1 cellular context compared by ENCODE assay signal in the genomic region with DNA sequence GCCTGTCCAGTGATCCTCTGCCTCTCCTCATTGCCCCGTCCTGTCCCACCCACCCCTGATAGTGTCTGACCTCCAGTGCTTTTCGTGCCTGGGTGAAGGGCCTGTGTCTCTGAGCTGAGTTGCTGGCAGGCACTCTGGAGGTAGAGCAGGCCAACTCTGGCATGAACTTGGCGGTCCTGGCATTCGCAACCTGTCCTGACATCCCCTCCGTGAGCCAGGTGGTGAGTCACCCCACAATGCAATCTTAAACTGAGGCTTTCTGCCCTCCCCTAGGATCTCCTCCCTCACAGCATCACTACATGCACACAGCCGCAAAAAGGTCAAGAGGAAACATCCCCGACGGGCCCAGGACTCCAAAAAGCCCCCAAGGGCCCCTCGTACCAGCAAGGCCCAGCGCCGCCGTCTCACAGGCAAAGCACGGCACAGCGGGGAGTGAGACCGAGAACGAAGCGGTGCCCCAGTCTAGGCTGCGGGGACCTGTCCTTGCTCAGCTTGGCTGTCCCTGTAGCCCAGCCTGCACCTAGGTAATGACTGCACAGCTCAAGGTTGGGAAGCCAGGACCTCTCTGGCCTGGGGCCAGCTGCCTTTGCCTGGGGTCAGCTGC.
TF ChIP-seq lines count a peak whose summit lies in the region.

No MANE protein-coding gene starts in this region.

TF ChIP-seq in HEK293T, 16 proteins besides CTCF, POLR2A, EP300 and RAD21:
- no peak for TF ChIP-seq FOXA1 (IDR thresholded peaks at IDR 0.05)
- TF ChIP-seq SP1 (IDR thresholded peaks at IDR 0.05), result no peak
- no peak for TF ChIP-seq PKNOX1 (IDR thresholded peaks at IDR 0.05)
- TF ChIP-seq ELF4 (IDR thresholded peaks at IDR 0.05), result no peak
- no peak for TF ChIP-seq TARDBP (IDR thresholded peaks at IDR 0.05)
- no peak for TF ChIP-seq L3MBTL2 (conservative IDR thresholded peaks at IDR 0.05)
- no peak for TF ChIP-seq CTBP1 (IDR thresholded peaks at IDR 0.05; ENCODE audit: borderline replicate concordance)
- TF ChIP-seq FOXM1 (IDR thresholded peaks at IDR 0.05; ENCODE audit: borderline replicate concordance), result no peak
- TF ChIP-seq FOXK2 (IDR thresholded peaks at IDR 0.05), result no peak
- TF ChIP-seq SUZ12 (IDR thresholded peaks at IDR 0.05), result no peak
- TF ChIP-seq HDGF (IDR thresholded peaks at IDR 0.05; ENCODE audit: borderline replicate concordance), result no peak
- no peak for TF ChIP-seq ZNF384 (IDR thresholded peaks at IDR 0.05)
- TF ChIP-seq BHLHE40 (IDR thresholded peaks at IDR 0.05; ENCODE audit: borderline replicate concordance), result no peak
- no peak for TF ChIP-seq NFRKB (IDR thresholded peaks at IDR 0.05)
- TF ChIP-seq ARNT (IDR thresholded peaks at IDR 0.05), result no peak
- TF ChIP-seq LEF1 (IDR thresholded peaks at IDR 0.05; ENCODE audit: borderline replicate concordance), result no peak
TF ChIP-seq in HEK293T: peak in this region for 0.
